1 cellular context compared by ENCODE assay signal in genomic region chr11:34052036-34052607, GRCh38.
TF ChIP-seq lines count a peak whose summit lies in the region.

No MANE protein-coding gene starts in this region.

TF ChIP-seq in HepG2, 621 proteins besides CTCF, POLR2A, EP300 and RAD21 (continued from another document and continues in another):
- TF ChIP-seq ZXDC (CRISPR knock-in tag; IDR thresholded peaks at IDR 0.05), result no peak
- no peak; the same call in 1 of the 2 replicates for TF ChIP-seq THAP9 (CRISPR knock-in tag; IDR thresholded peaks at IDR 0.05; ENCODE audit: borderline replicate concordance)
- TF ChIP-seq KMT2B (CRISPR knock-in tag; IDR thresholded peaks at IDR 0.05), result peak; percentile 71
- TF ChIP-seq KDM4B (CRISPR knock-in tag; IDR thresholded peaks at IDR 0.05), result no peak
- TF ChIP-seq FOXA3 (CRISPR knock-in tag; IDR thresholded peaks at IDR 0.05), result peak; percentile 48; the same call in 1 of the 2 replicates
- no peak for TF ChIP-seq ZNF570 (CRISPR knock-in tag; IDR thresholded peaks at IDR 0.05; ENCODE audit: borderline replicate concordance)
- TF ChIP-seq ZNF138 (CRISPR knock-in tag; IDR thresholded peaks at IDR 0.05; ENCODE audit: low read depth), result 0 out of 2 replicates have a peak, but pooled peaks have one; percentile 30
- no peak for TF ChIP-seq LRRFIP1 (CRISPR knock-in tag; conservative IDR thresholded peaks at IDR 0.05)
- no peak; the same call in 1 of the 2 replicates for TF ChIP-seq HNF4G (IDR thresholded peaks at IDR 0.05; ENCODE audit: borderline replicate concordance, low read depth, low read length)
- TF ChIP-seq HNF4G (CRISPR knock-in tag; IDR thresholded peaks at IDR 0.05; ENCODE audit: borderline replicate concordance, low read depth), result no peak
- TF ChIP-seq BORCS8-MEF2B (CRISPR knock-in tag; IDR thresholded peaks at IDR 0.05), result 0 out of 2 replicates have a peak, but pooled peaks have one; percentile 13
- TF ChIP-seq ATF7 (IDR thresholded peaks at IDR 0.05), result no peak
- no peak for TF ChIP-seq ATF7 (CRISPR knock-in tag; IDR thresholded peaks at IDR 0.05)
- TF ChIP-seq FOXK2 (IDR thresholded peaks at IDR 0.05), result no peak
- 0 out of 2 replicates have a peak, but pooled peaks have one; percentile 6 for TF ChIP-seq SALL2 (CRISPR knock-in tag; IDR thresholded peaks at IDR 0.05)
- no peak for TF ChIP-seq CENPX (CRISPR knock-in tag; IDR thresholded peaks at IDR 0.05)
- TF ChIP-seq ZNF136 (CRISPR knock-in tag; IDR thresholded peaks at IDR 0.05; ENCODE audit: low read depth), result no peak
- TF ChIP-seq ZBTB49 (CRISPR knock-in tag; IDR thresholded peaks at IDR 0.05; ENCODE audit: borderline replicate concordance), result no peak
- TF ChIP-seq MAX (IDR thresholded peaks at IDR 0.05), result peak; percentile 77
- peak; percentile 16 for TF ChIP-seq TEAD3 (CRISPR knock-in tag; optimal IDR thresholded peaks at IDR 0.05; ENCODE audit: borderline replicate concordance)
- no peak for TF ChIP-seq POLR2AphosphoS2 (IDR thresholded peaks at IDR 0.05; ENCODE audit: low read depth, low read length)
- no peak for TF ChIP-seq ZNF646 (CRISPR knock-in tag; IDR thresholded peaks at IDR 0.05)
- no peak for TF ChIP-seq E2F1 (CRISPR knock-in tag; IDR thresholded peaks at IDR 0.05)
- no peak for TF ChIP-seq SNRNP70 (IDR thresholded peaks at IDR 0.05; ENCODE audit: low read depth, low read length)
- no peak for TF ChIP-seq ZNF337 (CRISPR knock-in tag; IDR thresholded peaks at IDR 0.05; ENCODE audit: borderline replicate concordance, low read depth)
- TF ChIP-seq SOX13 (IDR thresholded peaks at IDR 0.05), result no peak
- 0 out of 4 replicates have a peak, but pooled peaks of 1 of the 2 experiments have one; percentile 39 for TF ChIP-seq SOX13 (CRISPR knock-in tag; conservative IDR thresholded peaks at IDR 0.05 in 1 of 2, IDR thresholded peaks at IDR 0.05 in 1 of 2)
- TF ChIP-seq AKNA (CRISPR knock-in tag; IDR thresholded peaks at IDR 0.05; ENCODE audit: borderline replicate concordance), result no peak
- no peak for TF ChIP-seq ZNF761 (CRISPR knock-in tag; conservative IDR thresholded peaks at IDR 0.05)
- 0 out of 2 replicates have a peak, but pooled peaks have one; percentile 27 for TF ChIP-seq RARA (CRISPR knock-in tag; IDR thresholded peaks at IDR 0.05)
- no peak for TF ChIP-seq ARNT (IDR thresholded peaks at IDR 0.05)
